Comparison of ENCODE assay signal across 13 cellular contexts in genomic region chr3:196343917-196344316, GRCh38. TPM values are rescaled to one million over a fixed set of nuclear protein-coding genes. Genes with fewer than 3 reads are reported as not detected.
"Had no signal": no experiment of that assay in that cellular context is flagged by ENCODE, and none has a peak within 500 bp of the region (broad histone marks: within the 10 kb centered on the region; RNA-seq: fewer than 3 reads in every experiment).

No MANE protein-coding gene starts in this region.

RNA-seq across cellular contexts. Expression of gene TM4SF19, which starts 5.7 kb away (rescaled TPM):
- total RNA-seq: activated CD4-positive, alpha-beta memory T cell treated with anti-CD3 and anti-CD28 coated beads, Interleukin-2, amount 10 ng/mL, durations not matched to agents 7 days and 5 days; activated CD4-positive, alpha-beta T cell treated with anti-CD3 and anti-CD28 coated beads for 36 hours; activated CD4-positive, alpha-beta T cell treated with anti-CD3 and anti-CD28 coated beads, Interleukin-2, amount 10 ng/mL, durations not matched to agents 7 days and 5 days; activated CD8-positive, alpha-beta memory T cell treated with anti-CD3 and anti-CD28 coated beads, Interleukin-2, amount 10 ng/mL, durations not matched to agents 7 days and 5 days; activated CD8-positive, alpha-beta T cell treated with anti-CD3 and anti-CD28 coated beads, Interleukin-2, amount 10 ng/mL, durations not matched to agents 7 days and 5 days; activated T-helper 2 cell treated with anti-CD3 and anti-CD28 coated beads, Interferon-gamma antibody, Interleukin-2, Interleukin-4, amounts not matched to agents 10 μg/mL and 5 μg/mL and 100 μg/mL, durations not matched to agents 14 hours and 24 hours and 36 hours; ascending aorta; cardiac muscle cell; T-helper 1 cell treated with Interleukin-12 subunit alpha and Interleukin-12 subunit beta and Interleukin-4 antibody, amounts not matched to agents 30 ng/mL and 1 ng/mL, for 36 hours; T-helper 17 cell; T-helper 2 cell treated with Interferon-gamma antibody and Interleukin-4, amounts not matched to agents 100 ng/mL and 5 ng/mL, for 36 hours; WTC11 had no signal
- polyA plus RNA-seq: adipose tissue, cardiac muscle cell had no signal

RNA-seq across cellular contexts. Expression of gene DYNLT2B, which starts 25.9 kb away (rescaled TPM):
- total RNA-seq: ascending aorta had no signal
